In genomic region chr12:73226585-73226984, GRCh38 we compare ENCODE assay signal across 15 cellular contexts.
DNase-seq lines count a peak whose midpoint lies in the region; ATAC-seq and TF ChIP-seq lines count a peak whose summit lies in the region.
"Had no signal": no experiment of that assay in that cellular context is flagged by ENCODE, and none has a peak within 500 bp of the region (broad histone marks: within the 10 kb centered on the region; RNA-seq: fewer than 3 reads in every experiment).

No MANE protein-coding gene starts in this region.

- H4K5ac ChIP-seq in mesendoderm (ENCODE audit: low read length) = no peak overlapping the region

- no peak overlapping the region for H3K4me2 ChIP-seq in PC-3 (ENCODE audit: low read length)
- no peak overlapping the region for H3K4me2 ChIP-seq in mesendoderm (ENCODE audit: low read length)
- H3K4me2 ChIP-seq: GM23338 had no signal

- no peak overlapping the region for H2BK15ac ChIP-seq in mesendoderm (replicated peaks; ENCODE audit: low read depth)

- DNase-seq in PC-3 = peak; percentile 14
- DNase-seq in kidney tubule cell (ENCODE audit: low spot score) = peak; percentile 22
- peak; percentile 31 for DNase-seq in mesendoderm
- DNase-seq in KBM-7 = no peak
- DNase-seq in NK-92 treated with Interleukin-12 subunit alpha and Interleukin-12 subunit beta, amount 100 ng/mL, for 24 hours (lab: John Stamatoyannopoulos, UW) = no peak
- DNase-seq in cerebellum (ENCODE audit: low spot score) = no peak
- DNase-seq: C1 segment of cervical spinal cord; Calu3; CD4-positive, alpha-beta memory T cell; COR-L47; DMS53; DMS79 treated with DMSO at 0.1 percent for 48 hours; GF-D8 had no signal

- H3K4me3 ChIP-seq in PC-3 (ENCODE audit: low read length) = no peak overlapping the region
- no peak overlapping the region for H3K4me3 ChIP-seq in mesendoderm (ENCODE audit: low read length)
- H3K4me3 ChIP-seq: GM23338, HAP-1 had no signal

- no peaks in the 10 kb centered on the region for H3F3A ChIP-seq in PC-3 (ENCODE audit: low read length, unreplicated experiment)

- H3K36me3 ChIP-seq in PC-3 (ENCODE audit: low read depth, low read length) = no peaks in the 10 kb centered on the region
- H3K36me3 ChIP-seq in mesendoderm (ENCODE audit: control insufficient read depth, insufficient read depth, low read length) = no peaks in the 10 kb centered on the region
- H3K36me3 ChIP-seq: HAP-1 had no signal

- no peak overlapping the region for H2AFZ ChIP-seq in PC-3 (ENCODE audit: low read length)
- H2AFZ ChIP-seq: GM23338 had no signal

- no peak overlapping the region for H2AK5ac ChIP-seq in mesendoderm (ENCODE audit: low read length)

- H3K4ac ChIP-seq in mesendoderm (ENCODE audit: low read depth, low read length) = no peak overlapping the region

- no peak overlapping the region for H3K18ac ChIP-seq in mesendoderm (ENCODE audit: low read length)

- CTCF ChIA-PET in PC-3 (lab: Charles Lee) = no interaction called here

- H3K4me1 ChIP-seq in PC-3 (ENCODE audit: insufficient read depth, low read length) (no peaks in the 10 kb centered on the region), mesendoderm (ENCODE audit: control insufficient read depth, low read depth, low read length) (no peaks in the 10 kb centered on the region)
- H3K4me1 ChIP-seq: HAP-1 had no signal

- no peaks in the 10 kb centered on the region for H3K9me2 ChIP-seq in PC-3 (replicated peaks; ENCODE audit: low read length)

- H3K27ac ChIP-seq in PC-3 (ENCODE audit: low read length) = no peak overlapping the region
- no peak overlapping the region for H3K27ac ChIP-seq in mesendoderm (ENCODE audit: low read depth, low read length)

- H3K79me2 ChIP-seq in PC-3 (ENCODE audit: low read length) (no peaks in the 10 kb centered on the region), mesendoderm (ENCODE audit: control insufficient read depth, insufficient read depth, low read length) (no peaks in the 10 kb centered on the region)

- no peaks in the 10 kb centered on the region for H3K9me3 ChIP-seq in PC-3 (ENCODE audit: low read length)
- H3K9me3 ChIP-seq: HAP-1 had no signal

- in situ Hi-C loops in KBM-7 (cut with MboI; ENCODE audit: low pct_unique_long_range_greater_than_20kb, low sequenced_read_pairs) = no loop called here

- no peaks in the 10 kb centered on the region for H4K20me1 ChIP-seq in PC-3 (ENCODE audit: low read length)

- POLR2A ChIA-PET in PC-3 (lab: Charles Lee; ENCODE audit: unreplicated experiment) = interaction anchor here (0.7 kb wide), 1 partner anchor 335 kb away, joined by 5 read pairs; no protein-coding TSS in a partner anchor

- intact Hi-C loops in PC-3 (cut with micrococcal nuclease) = no loop called here

- H4K8ac ChIP-seq in mesendoderm (ENCODE audit: low read depth, low read length) = no peak overlapping the region

- no peak overlapping the region for H3K23ac ChIP-seq in mesendoderm (ENCODE audit: low read length)

- no peak overlapping the region for H2BK5ac ChIP-seq in mesendoderm (ENCODE audit: low read length)

- H3K79me1 ChIP-seq in mesendoderm (ENCODE audit: low read length) = no peaks in the 10 kb centered on the region

- no peaks in the 10 kb centered on the region for H3K27me3 ChIP-seq in PC-3 (ENCODE audit: low read length)
- H3K27me3 ChIP-seq in mesendoderm (ENCODE audit: insufficient read depth, low read length, poor library complexity) = no peaks in the 10 kb centered on the region

- H3K9ac ChIP-seq in PC-3 (ENCODE audit: low read length) = no peak overlapping the region
- no peak overlapping the region for H3K9ac ChIP-seq in mesendoderm (ENCODE audit: low read length)

- ATAC-seq in PC-3 = no peak
- ATAC-seq: GM23338 had no signal

- BruUV-seq in PC-3 (replicated peaks; lab: Mats Ljungman, UMichigan) = no TSS peak

- TF ChIP-seq CTCF in PC-3 (conservative IDR thresholded peaks at IDR 0.05; ENCODE audit: low read depth, low read length) = no peak

- no peak overlapping the region for H3K56ac ChIP-seq in mesendoderm (ENCODE audit: low read length)

- WGBS in mesendoderm (ENCODE audit: extremely low coverage, insufficient coverage, low lambda C conversion rate) = no CpG with 5 or more reads among the region's 1 CpG

- no peak overlapping the region for H2BK120ac ChIP-seq in mesendoderm (ENCODE audit: low read depth, low read length)

Comparison
In these comparisons a context has a peak if more than half of its experiments do, and no peak if none do; other contexts are left out.
1. DNase-seq: peak in PC-3 (single experiment), kidney tubule cell (single experiment) and mesendoderm (single experiment); none in KBM-7 (single experiment), NK-92 treated with Interleukin-12 subunit alpha and Interleukin-12 subunit beta, amount 100 ng/mL, for 24 hours (single experiment) and cerebellum (single experiment).